In genomic region chr2:56376699-56377665, GRCh38 we compare ENCODE assay signal across 19 cellular contexts.
DNase-seq lines count a peak whose midpoint lies in the region; TF ChIP-seq lines count a peak whose summit lies in the region.
"Had no signal": no experiment of that assay in that cellular context is flagged by ENCODE, and none has a peak within 500 bp of the region (broad histone marks: within the 10 kb centered on the region; RNA-seq: fewer than 3 reads in every experiment).

No MANE protein-coding gene starts in this region.

- no peaks in the 10 kb centered on the region for H3K9me3 Mint-ChIP-seq in Caco-2 (ENCODE audit: unreplicated experiment)
- H3K9me3 Mint-ChIP-seq in activated T-helper 2 cell treated with anti-CD3 and anti-CD28 coated beads, Interferon-gamma antibody, Interleukin-2, Interleukin-4, amounts not matched to agents 10 μg/mL and 5 μg/mL and 100 μg/mL, durations not matched to agents 14 hours and 24 hours and 36 hours, result no peaks in the 10 kb centered on the region

- H3K4me1 ChIP-seq in Caco-2, result no peaks in the 10 kb centered on the region
- H3K4me1 ChIP-seq: pancreas had no signal

- H3K36me3 ChIP-seq in Caco-2 (ENCODE audit: control insufficient read depth, insufficient read depth, low read length), result no peaks in the 10 kb centered on the region
- H3K36me3 ChIP-seq: pancreas, thyroid gland had no signal

- H3K4me3 ChIP-seq in epithelial cell of esophagus (ENCODE audit: low read length) (no peak overlapping the region), Caco-2 (ENCODE audit: low read depth, low read length) (no peak overlapping the region)
- H3K4me3 ChIP-seq: pancreas, thyroid gland had no signal

- H3K9me3 ChIP-seq in Caco-2, result no peaks in the 10 kb centered on the region
- H3K9me3 ChIP-seq: pancreas, thyroid gland had no signal

- CTCF ChIA-PET in Caco-2 (lab: Charles Lee), result no interaction called here

- no peak overlapping the region for H3K27ac Mint-ChIP-seq in Caco-2 (ENCODE audit: unreplicated experiment)
- no peak overlapping the region for H3K27ac Mint-ChIP-seq in activated T-helper 2 cell treated with anti-CD3 and anti-CD28 coated beads, Interferon-gamma antibody, Interleukin-2, Interleukin-4, amounts not matched to agents 10 μg/mL and 5 μg/mL and 100 μg/mL, durations not matched to agents 14 hours and 24 hours and 36 hours
- H3K27ac Mint-ChIP-seq: activated B cell treated with CpG ODN at 0.5 μM for 24 hours; activated CD4-positive, alpha-beta memory T cell treated with anti-CD3 and anti-CD28 coated beads for 36 hours; naive thymus-derived CD8-positive, alpha-beta T cell had no signal

- H3K27me3 Mint-ChIP-seq in Caco-2 (ENCODE audit: insufficient read depth, unreplicated experiment), result peaks cover 2% of the 10 kb centered on the region
- H3K27me3 Mint-ChIP-seq in activated T-helper 2 cell treated with anti-CD3 and anti-CD28 coated beads, Interferon-gamma antibody, Interleukin-2, Interleukin-4, amounts not matched to agents 10 μg/mL and 5 μg/mL and 100 μg/mL, durations not matched to agents 14 hours and 24 hours and 36 hours (ENCODE audit: low read depth), result no peaks in the 10 kb centered on the region
- H3K27me3 Mint-ChIP-seq: activated B cell treated with CpG ODN at 0.5 μM for 24 hours; activated CD4-positive, alpha-beta memory T cell treated with anti-CD3 and anti-CD28 coated beads for 36 hours; central memory CD8-positive, alpha-beta T cell; naive thymus-derived CD8-positive, alpha-beta T cell had no signal

- peaks cover under 1% of the 10 kb centered on the region for H3K4me1 Mint-ChIP-seq in Caco-2 (ENCODE audit: low read depth, unreplicated experiment)
- no peaks in the 10 kb centered on the region for H3K4me1 Mint-ChIP-seq in activated T-helper 2 cell treated with anti-CD3 and anti-CD28 coated beads, Interferon-gamma antibody, Interleukin-2, Interleukin-4, amounts not matched to agents 10 μg/mL and 5 μg/mL and 100 μg/mL, durations not matched to agents 14 hours and 24 hours and 36 hours (ENCODE audit: low read depth)
- H3K4me1 Mint-ChIP-seq: activated B cell treated with CpG ODN at 0.5 μM for 24 hours; central memory CD8-positive, alpha-beta T cell had no signal

- no peaks in the 10 kb centered on the region for H3K36me3 Mint-ChIP-seq in Caco-2 (ENCODE audit: insufficient read depth, unreplicated experiment)
- no peaks in the 10 kb centered on the region for H3K36me3 Mint-ChIP-seq in activated T-helper 2 cell treated with anti-CD3 and anti-CD28 coated beads, Interferon-gamma antibody, Interleukin-2, Interleukin-4, amounts not matched to agents 10 μg/mL and 5 μg/mL and 100 μg/mL, durations not matched to agents 14 hours and 24 hours and 36 hours (ENCODE audit: low read depth)
- H3K36me3 Mint-ChIP-seq: activated CD4-positive, alpha-beta memory T cell treated with anti-CD3 and anti-CD28 coated beads for 36 hours; naive thymus-derived CD8-positive, alpha-beta T cell had no signal

- intact Hi-C loops in Caco-2 (cut with micrococcal nuclease; ENCODE audit: unreplicated experiment), result no loop called here
- intact Hi-C loops in activated T-helper 2 cell treated with anti-CD3 and anti-CD28 coated beads, Interferon-gamma antibody, Interleukin-2, Interleukin-4, amounts not matched to agents 10 μg/mL and 5 μg/mL and 100 μg/mL, durations not matched to agents 14 hours and 24 hours and 36 hours (cut with micrococcal nuclease), result no loop called here

- POLR2A ChIA-PET in Caco-2 (lab: Charles Lee), result no interaction called here

- DNase-seq in ELR (ENCODE audit: low read depth) (peak; percentile 40), NCI-H446 treated with DMSO at 0.1 percent for 48 hours (lab: John Stamatoyannopoulos, UW) (peak; percentile 4), epithelial cell of esophagus (ENCODE audit: low read depth) (peak; percentile 18), renal cortical epithelial cell (ENCODE audit: low read depth) (peak; percentile 14), Caco-2 (no peak), dermis blood vessel endothelial cell (no peak), SIG-M5 (lab: John Stamatoyannopoulos, UW) (no peak)
- no peak for DNase-seq in activated T-helper 2 cell treated with anti-CD3 and anti-CD28 coated beads, Interferon-gamma antibody, Interleukin-2, Interleukin-4, amounts not matched to agents 10 μg/mL and 5 μg/mL and 100 μg/mL, durations not matched to agents 14 hours and 24 hours and 36 hours (ENCODE audit: low spot score)
- DNase-seq: activated B cell treated with CpG ODN at 0.5 μM for 24 hours; activated CD4-positive, alpha-beta memory T cell treated with anti-CD3 and anti-CD28 coated beads for 36 hours; DND-41; IMR-90; mesendoderm; naive thymus-derived CD8-positive, alpha-beta T cell; NCI-H187 treated with DMSO at 0.1 percent for 48 hours; pancreas; stimulated activated naive CD4-positive, alpha-beta T cell had no signal

- TF ChIP-seq CTCF in epithelial cell of esophagus (IDR thresholded peaks at IDR 0.05; ENCODE audit: insufficient read depth, low read depth, low read length, missing control alignments) (no peak), Caco-2 (IDR thresholded peaks at IDR 0.05; ENCODE audit: insufficient read depth in 1 of 2, low read depth in 1 of 2, low read length in 1 of 2, severe bottlenecking in 1 of 2, unreplicated experiment in 1 of 2) (no peak)

- no peak overlapping the region for H3K4me3 Mint-ChIP-seq in Caco-2 (ENCODE audit: unreplicated experiment)
- no peak overlapping the region for H3K4me3 Mint-ChIP-seq in activated T-helper 2 cell treated with anti-CD3 and anti-CD28 coated beads, Interferon-gamma antibody, Interleukin-2, Interleukin-4, amounts not matched to agents 10 μg/mL and 5 μg/mL and 100 μg/mL, durations not matched to agents 14 hours and 24 hours and 36 hours (ENCODE audit: low read depth)
- H3K4me3 Mint-ChIP-seq: activated B cell treated with CpG ODN at 0.5 μM for 24 hours; activated CD4-positive, alpha-beta memory T cell treated with anti-CD3 and anti-CD28 coated beads for 36 hours; central memory CD8-positive, alpha-beta T cell; naive thymus-derived CD8-positive, alpha-beta T cell had no signal

- no peaks in the 10 kb centered on the region for H3K27me3 ChIP-seq in Caco-2 (replicated peaks; ENCODE audit: control insufficient read depth, insufficient read depth, low read length)
- H3K27me3 ChIP-seq: pancreas, thyroid gland had no signal

- no TSS peak for BruUV-seq in Caco-2 (replicated peaks; lab: Mats Ljungman, UMichigan)

Comparison
In these comparisons a context has a peak if more than half of its experiments do, and no peak if none do; other contexts are left out.
1. DNase-seq: peak in ELR (single experiment), NCI-H446 treated with DMSO at 0.1 percent for 48 hours (single experiment), epithelial cell of esophagus (single experiment) and renal cortical epithelial cell (single experiment); none in Caco-2 (0 of 2), dermis blood vessel endothelial cell (single experiment), activated T-helper 2 cell treated with anti-CD3 and anti-CD28 coated beads, Interferon-gamma antibody, Interleukin-2, Interleukin-4, amounts not matched to agents 10 μg/mL and 5 μg/mL and 100 μg/mL, durations not matched to agents 14 hours and 24 hours and 36 hours (single experiment) and SIG-M5 (single experiment).